ENCODE assay signal across 9 cellular contexts in genomic region chr10:123997486-123998196, GRCh38.
A peak's percentile ranks its signal among the peaks of the same experiment; 100 is the strongest.
DNase-seq lines count a peak whose midpoint lies in the region; ATAC-seq, FAIRE-seq and TF ChIP-seq lines count a peak whose summit lies in the region.
"Had no signal": no experiment of that assay in that cellular context is flagged by ENCODE, and none has a peak within 500 bp of the region (broad histone marks: within the 10 kb centered on the region; RNA-seq: fewer than 3 reads in every experiment).

No MANE protein-coding gene starts in this region.

- intact Hi-C loops in vagina (cut with DNase I): loop anchor here (10.0 kb wide), 1 partner anchor 157 kb away; no protein-coding TSS in a partner anchor

- TF ChIP-seq POLR2A in vagina (IDR thresholded peaks at IDR 0.05): no peak

- DNase-seq in SK-N-SH: peak; percentile 11
- DNase-seq in astrocyte (ENCODE audit: low read depth): peak; percentile 99
- peak; percentile 97 for DNase-seq in kidney epithelial cell (ENCODE audit: low read depth)
- peak; percentile 55 to 83 for DNase-seq in vagina (ENCODE audit: extremely low spot score in 2 of 2)
- DNase-seq in stimulated activated effector memory CD8-positive, alpha-beta T cell treated with anti-CD3 and anti-CD28 coated beads, Interleukin-12 subunit alpha, Interleukin-12 subunit beta, amount 100 ng/mL, for 72 hours (ENCODE audit: low spot score in 2 of 2): no peak

- H3K4me1 Mint-ChIP-seq in astrocyte (ENCODE audit: low read depth, unreplicated experiment): peaks cover 33% of the 10 kb centered on the region
- peaks cover 19% of the 10 kb centered on the region for H3K4me1 Mint-ChIP-seq in stimulated activated effector memory CD8-positive, alpha-beta T cell treated with anti-CD3 and anti-CD28 coated beads, Interleukin-12 subunit alpha, Interleukin-12 subunit beta, amount 100 ng/mL, for 72 hours

- H2AFZ ChIP-seq in SK-N-SH (ENCODE audit: low read depth) (no peak overlapping the region), astrocyte (ENCODE audit: low read depth, low read length) (no peak overlapping the region)

- CTCF ChIA-PET in SK-N-SH (lab: Yijun Ruan, JAX): interaction anchor here (0.7 to 19.4 kb wide), 11 partner anchors 12 to 415 kb away, joined by 3 to 520 read pairs (median 7); no protein-coding TSS in a partner anchor

- H3K27me3 Mint-ChIP-seq in astrocyte (ENCODE audit: low read depth, unreplicated experiment): peaks cover 32% of the 10 kb centered on the region

- TF ChIP-seq CTCF in SK-N-SH (IDR thresholded peaks at IDR 0.05): no peak
- TF ChIP-seq CTCF in astrocyte (IDR thresholded peaks at IDR 0.05; ENCODE audit: insufficient read depth, low read depth, low read length): no peak
- TF ChIP-seq CTCF in kidney epithelial cell (IDR thresholded peaks at IDR 0.05; ENCODE audit: insufficient read depth, low read length, poor library complexity, severe bottlenecking): no peak
- TF ChIP-seq CTCF in vagina (IDR thresholded peaks at IDR 0.05): no peak

- peak overlapping the region; percentile 49 for H3K27ac Mint-ChIP-seq in astrocyte (ENCODE audit: unreplicated experiment)
- no peak overlapping the region for H3K27ac Mint-ChIP-seq in stimulated activated effector memory CD8-positive, alpha-beta T cell treated with anti-CD3 and anti-CD28 coated beads, Interleukin-12 subunit alpha, Interleukin-12 subunit beta, amount 100 ng/mL, for 72 hours

- H3K4me3 Mint-ChIP-seq in astrocyte (ENCODE audit: unreplicated experiment): no peak overlapping the region
- no peak overlapping the region for H3K4me3 Mint-ChIP-seq in stimulated activated effector memory CD8-positive, alpha-beta T cell treated with anti-CD3 and anti-CD28 coated beads, Interleukin-12 subunit alpha, Interleukin-12 subunit beta, amount 100 ng/mL, for 72 hours

- H3K36me3 ChIP-seq in SK-N-SH (replicated peaks in 1 of 2; ENCODE audit: control insufficient read depth in 1 of 2, insufficient read depth in 2 of 2, low read length in 1 of 2): no peaks in the 10 kb centered on the region
- no peaks in the 10 kb centered on the region for H3K36me3 ChIP-seq in astrocyte (ENCODE audit: insufficient read depth, low read length)
- no peaks in the 10 kb centered on the region for H3K36me3 ChIP-seq in kidney epithelial cell (ENCODE audit: control insufficient read depth, insufficient read depth, low read length)
- H3K36me3 ChIP-seq in vagina: no peaks in the 10 kb centered on the region

- H4K20me1 ChIP-seq in SK-N-SH (ENCODE audit: insufficient read depth): no peaks in the 10 kb centered on the region
- no peaks in the 10 kb centered on the region for H4K20me1 ChIP-seq in astrocyte (ENCODE audit: insufficient read depth, low read length)

- H3F3A ChIP-seq in SK-N-SH (replicated peaks; ENCODE audit: insufficient read depth): no peaks in the 10 kb centered on the region

- no peaks in the 10 kb centered on the region for H3K9me2 ChIP-seq in SK-N-SH

- H3K4me3 ChIP-seq in SK-N-SH (ENCODE audit: low read depth in 2 of 2, low read length in 1 of 2) (no peak overlapping the region), astrocyte (ENCODE audit: insufficient read depth, low read depth, low read length) (no peak overlapping the region), kidney epithelial cell (ENCODE audit: low read depth, low read length) (no peak overlapping the region), vagina (no peak overlapping the region)

- TF ChIP-seq EP300 in SK-N-SH (IDR thresholded peaks at IDR 0.05; ENCODE audit: borderline replicate concordance in 1 of 2, low read depth in 1 of 2, low read length in 1 of 2): no peak

- H3K36me3 Mint-ChIP-seq in astrocyte (ENCODE audit: low read depth, unreplicated experiment): peaks cover 10% of the 10 kb centered on the region
- H3K36me3 Mint-ChIP-seq in stimulated activated effector memory CD8-positive, alpha-beta T cell treated with anti-CD3 and anti-CD28 coated beads, Interleukin-12 subunit alpha, Interleukin-12 subunit beta, amount 100 ng/mL, for 72 hours: no peaks in the 10 kb centered on the region

- no peaks in the 10 kb centered on the region for H3K27me3 ChIP-seq in SK-N-SH (ENCODE audit: insufficient read depth)
- peaks cover 3% of the 10 kb centered on the region for H3K27me3 ChIP-seq in astrocyte (ENCODE audit: insufficient read depth, low read length)
- H3K27me3 ChIP-seq in kidney epithelial cell (ENCODE audit: control insufficient read depth, insufficient read depth, low read length): peaks cover 7% of the 10 kb centered on the region
- no peaks in the 10 kb centered on the region for H3K27me3 ChIP-seq in vagina

- peak; percentile 96 for FAIRE-seq in astrocyte (lab: Jason Lieb, UNC)

- 53% methylated on average over 7 of the region's 7 CpGs for WGBS in SK-N-SH (ENCODE audit: low lambda C conversion rate)

- H3K9me3 Mint-ChIP-seq in astrocyte (ENCODE audit: unreplicated experiment): no peaks in the 10 kb centered on the region
- no peaks in the 10 kb centered on the region for H3K9me3 Mint-ChIP-seq in stimulated activated effector memory CD8-positive, alpha-beta T cell treated with anti-CD3 and anti-CD28 coated beads, Interleukin-12 subunit alpha, Interleukin-12 subunit beta, amount 100 ng/mL, for 72 hours

- ATAC-seq in SK-N-SH treated with all-trans-retinoic acid at 6 μM for 48 hours: no peak
- no peak for ATAC-seq in HG03159 (IDR thresholded peaks at IDR 0.05; ENCODE audit: unreplicated experiment)
- ATAC-seq in HG02798 (IDR thresholded peaks at IDR 0.05; ENCODE audit: poor library complexity, unreplicated experiment): no peak
- no peak for ATAC-seq in stimulated activated effector memory CD8-positive, alpha-beta T cell treated with anti-CD3 and anti-CD28 coated beads, Interleukin-12 subunit alpha, Interleukin-12 subunit beta, amount 100 ng/mL, for 72 hours

- H3K9me3 ChIP-seq in SK-N-SH (no peaks in the 10 kb centered on the region), astrocyte (ENCODE audit: insufficient read depth, low read depth, low read length) (no peaks in the 10 kb centered on the region), vagina (no peaks in the 10 kb centered on the region)

- H3K79me2 ChIP-seq in SK-N-SH (ENCODE audit: insufficient read depth): no peaks in the 10 kb centered on the region
- H3K79me2 ChIP-seq in astrocyte (ENCODE audit: insufficient read depth, low read length): no peaks in the 10 kb centered on the region

- H3K27ac ChIP-seq in SK-N-SH (ENCODE audit: low read depth in 2 of 2, low read length in 1 of 2) (no peak overlapping the region), astrocyte (ENCODE audit: low read depth, low read length) (peak overlapping the region; percentile 57), vagina (no peak overlapping the region)
- H3K27ac ChIP-seq: C4-2B had no signal

- H3K9ac ChIP-seq in SK-N-SH (no peak overlapping the region), astrocyte (ENCODE audit: low read length) (peak overlapping the region; percentile 42)

- H3K4me1 ChIP-seq in SK-N-SH (ENCODE audit: control insufficient read depth in 1 of 2, insufficient read depth in 2 of 2, low read depth in 1 of 2, low read length in 1 of 2) (no peaks in the 10 kb centered on the region; a peak in 1 of 4 replicates), astrocyte (ENCODE audit: insufficient read depth, low read length) (peaks cover 36% of the 10 kb centered on the region), vagina (peaks cover 23% of the 10 kb centered on the region)

- POLR2A ChIA-PET in SK-N-SH (lab: Yijun Ruan, JAX): no interaction called here

- no peak for TF ChIP-seq RAD21 in SK-N-SH (IDR thresholded peaks at IDR 0.05; ENCODE audit: low read length)

- H3K4me2 ChIP-seq in SK-N-SH: no peak overlapping the region
- H3K4me2 ChIP-seq in astrocyte (ENCODE audit: low read length): peak overlapping the region; percentile 76

TF ChIP-seq in SK-N-SH, 30 proteins besides CTCF, POLR2A, EP300 and RAD21 (continues in another document):
- TF ChIP-seq CHD2 (IDR thresholded peaks at IDR 0.05; ENCODE audit: low read length, partially characterized antibody): no peak
- no peak for TF ChIP-seq MAX (IDR thresholded peaks at IDR 0.05; ENCODE audit: low read depth)
- no peak for TF ChIP-seq NRF1 (IDR thresholded peaks at IDR 0.05; ENCODE audit: low read depth, low read length)
- no peak for TF ChIP-seq TAF1 (IDR thresholded peaks at IDR 0.05; ENCODE audit: borderline replicate concordance, low read depth, low read length)
- no peak for TF ChIP-seq TCF12 (IDR thresholded peaks at IDR 0.05)
- no peak for TF ChIP-seq USF1 (IDR thresholded peaks at IDR 0.05; ENCODE audit: borderline replicate concordance, low read depth)
- TF ChIP-seq MEF2A (IDR thresholded peaks at IDR 0.05; ENCODE audit: borderline replicate concordance, low read depth): no peak

TF ChIP-seq in SK-N-SH treated with all-trans-retinoic acid at 6 μM for 48 hours, 23 proteins besides CTCF, POLR2A, EP300 and RAD21 (continues in another document):
- no peak for TF ChIP-seq ZNF70 (CRISPR knock-in tag; IDR thresholded peaks at IDR 0.05)
- no peak for TF ChIP-seq BACH2 (CRISPR knock-in tag; IDR thresholded peaks at IDR 0.05; ENCODE audit: borderline replicate concordance)
- TF ChIP-seq ZC3H10 (CRISPR knock-in tag; IDR thresholded peaks at IDR 0.05): no peak
- no peak for TF ChIP-seq ISL1 (CRISPR knock-in tag; IDR thresholded peaks at IDR 0.05)
- no peak for TF ChIP-seq GLIS3 (CRISPR knock-in tag; IDR thresholded peaks at IDR 0.05)
- TF ChIP-seq RARB (CRISPR knock-in tag; IDR thresholded peaks at IDR 0.05): no peak
- no peak for TF ChIP-seq CREB5 (CRISPR knock-in tag; IDR thresholded peaks at IDR 0.05; ENCODE audit: low read depth)

Comparison
In these comparisons a context has a peak if more than half of its experiments do, and no peak if none do; other contexts are left out.
1. DNase-seq: peak in SK-N-SH (single experiment), astrocyte (single experiment), kidney epithelial cell (single experiment) and vagina (2 of 2); none in stimulated activated effector memory CD8-positive, alpha-beta T cell treated with anti-CD3 and anti-CD28 coated beads, Interleukin-12 subunit alpha, Interleukin-12 subunit beta, amount 100 ng/mL, for 72 hours (0 of 2).